15 cellular contexts compared by ENCODE assay signal in genomic region chr2:8219096-8219495, GRCh38.
DNase-seq lines count a peak whose midpoint lies in the region; TF ChIP-seq lines count a peak whose summit lies in the region.
"Had no signal": no experiment of that assay in that cellular context is flagged by ENCODE, and none has a peak within 500 bp of the region (broad histone marks: within the 10 kb centered on the region; RNA-seq: fewer than 3 reads in every experiment).

No MANE protein-coding gene starts in this region.

- no peaks in the 10 kb centered on the region for H3K36me3 ChIP-seq in neuronal stem cell (replicated peaks in 1 of 2; ENCODE audit: control insufficient read depth in 2 of 2, insufficient read depth in 2 of 2, low read length in 2 of 2)
- no peaks in the 10 kb centered on the region for H3K36me3 ChIP-seq in neural progenitor cell
- H3K36me3 ChIP-seq: BLaER1 had no signal

- H3K9me3 ChIP-seq in neuronal stem cell (replicated peaks in 1 of 2; ENCODE audit: control insufficient read depth in 2 of 2, insufficient read depth in 1 of 2, low read depth in 1 of 2, low read length in 2 of 2): no peaks in the 10 kb centered on the region
- no peaks in the 10 kb centered on the region for H3K9me3 ChIP-seq in neural progenitor cell (ENCODE audit: low read depth)
- H3K9me3 ChIP-seq: BLaER1, Caco-2 had no signal

- H4K8ac ChIP-seq in neuronal stem cell (ENCODE audit: low read depth, low read length): no peak overlapping the region

- H3K36me3 Mint-ChIP-seq in activated CD4-positive, alpha-beta T cell treated with anti-CD3 and anti-CD28 coated beads, Interleukin-2, amount 10 ng/mL, durations not matched to agents 24 days and 14 days (ENCODE audit: low read depth): no peaks in the 10 kb centered on the region
- peaks cover 4% of the 10 kb centered on the region for H3K36me3 Mint-ChIP-seq in activated T-helper 1 cell treated with anti-CD3 and anti-CD28 coated beads, Interleukin-12 subunit alpha, Interleukin-12 subunit beta, Interleukin-2, Interleukin-4 antibody, amounts not matched to agents 30 ng/mL and 10 ng/mL and 1 ng/mL, durations not matched to agents 14 hours and 24 hours and 36 hours (ENCODE audit: low read depth)
- no peaks in the 10 kb centered on the region for H3K36me3 Mint-ChIP-seq in neural progenitor cell

- H2BK120ac ChIP-seq in neuronal stem cell (ENCODE audit: low read depth, low read length): peak overlapping the region; percentile 89

- peak overlapping the region; percentile 56 for H2AK5ac ChIP-seq in neuronal stem cell (ENCODE audit: low read depth, low read length)

- H2BK5ac ChIP-seq in neuronal stem cell (ENCODE audit: low read length): peak overlapping the region; percentile 62

- no peak overlapping the region for H3K14ac ChIP-seq in neuronal stem cell (ENCODE audit: low read length)

- no peak overlapping the region for H3K4me3 Mint-ChIP-seq in activated CD4-positive, alpha-beta T cell treated with anti-CD3 and anti-CD28 coated beads, Interleukin-2, amount 10 ng/mL, durations not matched to agents 24 days and 14 days
- H3K4me3 Mint-ChIP-seq in activated T-helper 1 cell treated with anti-CD3 and anti-CD28 coated beads, Interleukin-12 subunit alpha, Interleukin-12 subunit beta, Interleukin-2, Interleukin-4 antibody, amounts not matched to agents 30 ng/mL and 10 ng/mL and 1 ng/mL, durations not matched to agents 14 hours and 24 hours and 36 hours: no peak overlapping the region
- H3K4me3 Mint-ChIP-seq in neural progenitor cell: no peak overlapping the region
- H3K4me3 Mint-ChIP-seq: CD8-positive, alpha-beta memory T cell; HFFc6 had no signal

- peaks cover 6% of the 10 kb centered on the region for H3K9me3 Mint-ChIP-seq in activated CD4-positive, alpha-beta T cell treated with anti-CD3 and anti-CD28 coated beads, Interleukin-2, amount 10 ng/mL, durations not matched to agents 24 days and 14 days
- H3K9me3 Mint-ChIP-seq in activated T-helper 1 cell treated with anti-CD3 and anti-CD28 coated beads, Interleukin-12 subunit alpha, Interleukin-12 subunit beta, Interleukin-2, Interleukin-4 antibody, amounts not matched to agents 30 ng/mL and 10 ng/mL and 1 ng/mL, durations not matched to agents 14 hours and 24 hours and 36 hours: no peaks in the 10 kb centered on the region
- peaks cover 4% of the 10 kb centered on the region for H3K9me3 Mint-ChIP-seq in neural progenitor cell
- H3K9me3 Mint-ChIP-seq: CD8-positive, alpha-beta memory T cell; HFFc6 had no signal

- H3K4me2 ChIP-seq in neuronal stem cell (ENCODE audit: insufficient read depth, low read length, poor library complexity, severe bottlenecking) (no peak overlapping the region), neural progenitor cell (no peak overlapping the region)
- H3K4me2 ChIP-seq: BLaER1 had no signal

- peak overlapping the region; percentile 86 for H3K18ac ChIP-seq in neuronal stem cell (ENCODE audit: low read length)

- no peak overlapping the region for H4K91ac ChIP-seq in neuronal stem cell (ENCODE audit: low read depth, low read length, poor library complexity)

- no peak overlapping the region for H3K23ac ChIP-seq in neuronal stem cell (ENCODE audit: low read depth, low read length, poor library complexity)

- intact Hi-C loops in activated CD4-positive, alpha-beta T cell treated with anti-CD3 and anti-CD28 coated beads, Interleukin-2, amount 10 ng/mL, durations not matched to agents 24 days and 14 days (cut with micrococcal nuclease): no loop called here
- intact Hi-C loops in activated T-helper 1 cell treated with anti-CD3 and anti-CD28 coated beads, Interleukin-12 subunit alpha, Interleukin-12 subunit beta, Interleukin-2, Interleukin-4 antibody, amounts not matched to agents 30 ng/mL and 10 ng/mL and 1 ng/mL, durations not matched to agents 14 hours and 24 hours and 36 hours (cut with micrococcal nuclease): no loop called here

- peak overlapping the region; percentile 78 for H3K27ac ChIP-seq in neuronal stem cell (replicated peaks; ENCODE audit: low read length)
- no peak overlapping the region for H3K27ac ChIP-seq in neural progenitor cell
- H3K27ac ChIP-seq: BLaER1 had no signal

- H2BK15ac ChIP-seq in neuronal stem cell (ENCODE audit: low read length): no peak overlapping the region

- no peaks in the 10 kb centered on the region for H3K79me2 ChIP-seq in neural progenitor cell (ENCODE audit: low read depth)

- H2BK12ac ChIP-seq in neuronal stem cell (ENCODE audit: low read length): peak overlapping the region; percentile 63

- DNase-seq in activated CD4-positive, alpha-beta T cell treated with anti-CD3 and anti-CD28 coated beads, Interleukin-2, amount 10 ng/mL, durations not matched to agents 24 days and 14 days: peak; percentile 40
- DNase-seq in activated CD4-positive, alpha-beta T cell treated with anti-CD3 and anti-CD28 coated beads for 1 hour: no peak
- DNase-seq in cerebellar cortex (ENCODE audit: low spot score) (peak; percentile 2), neuronal stem cell (ENCODE audit: low spot score) (no peak), NOMO-1 treated with DMSO at 0.1 percent for 48 hours (lab: John Stamatoyannopoulos, UW; ENCODE audit: unreplicated experiment) (no peak), neural progenitor cell (ENCODE audit: low spot score) (no peak)
- DNase-seq in activated T-helper 1 cell treated with anti-CD3 and anti-CD28 coated beads, Interleukin-12 subunit alpha, Interleukin-12 subunit beta, Interleukin-2, Interleukin-4 antibody, amounts not matched to agents 30 ng/mL and 10 ng/mL and 1 ng/mL, durations not matched to agents 14 hours and 24 hours and 36 hours (ENCODE audit: low spot score): no peak
- DNase-seq: 8988T; AML-193; Caco-2; CD8-positive, alpha-beta memory T cell; DMS53; HCEC 1CT; HFFc6 had no signal

- H3K4ac ChIP-seq in neuronal stem cell (ENCODE audit: low read length): no peak overlapping the region

- H3K79me1 ChIP-seq in neuronal stem cell (ENCODE audit: low read depth, low read length): no peaks in the 10 kb centered on the region

- H3K4me3 ChIP-seq in neuronal stem cell (ENCODE audit: low read length in 2 of 2) (no peak overlapping the region), neural progenitor cell (no peak overlapping the region)
- H3K4me3 ChIP-seq: BLaER1 had no signal

- H3K27me3 Mint-ChIP-seq in activated CD4-positive, alpha-beta T cell treated with anti-CD3 and anti-CD28 coated beads, Interleukin-2, amount 10 ng/mL, durations not matched to agents 24 days and 14 days: peaks cover 9% of the 10 kb centered on the region
- H3K27me3 Mint-ChIP-seq in activated T-helper 1 cell treated with anti-CD3 and anti-CD28 coated beads, Interleukin-12 subunit alpha, Interleukin-12 subunit beta, Interleukin-2, Interleukin-4 antibody, amounts not matched to agents 30 ng/mL and 10 ng/mL and 1 ng/mL, durations not matched to agents 14 hours and 24 hours and 36 hours (ENCODE audit: insufficient read depth): peaks cover 12% of the 10 kb centered on the region
- H3K27me3 Mint-ChIP-seq in neural progenitor cell (ENCODE audit: insufficient read depth, low read depth): peaks cover 4% of the 10 kb centered on the region
- H3K27me3 Mint-ChIP-seq: CD8-positive, alpha-beta memory T cell had no signal

- no peaks in the 10 kb centered on the region for H4K20me1 ChIP-seq in neural progenitor cell (ENCODE audit: low read depth)
- H4K20me1 ChIP-seq: BLaER1 had no signal

- H3F3A ChIP-seq in neural progenitor cell (ENCODE audit: low read depth): peaks cover 47% of the 10 kb centered on the region

- TF ChIP-seq CTCF in neural progenitor cell (IDR thresholded peaks at IDR 0.05): no peak

- H3K27me3 ChIP-seq in neuronal stem cell (ENCODE audit: control insufficient read depth in 3 of 3, insufficient read depth in 3 of 3, low read depth in 1 of 3, low read length in 3 of 3): no peaks in the 10 kb centered on the region
- no peaks in the 10 kb centered on the region for H3K27me3 ChIP-seq in neural progenitor cell
- H3K27me3 ChIP-seq: BLaER1 had no signal

- no CpG with 5 or more reads among the region's 8 CpGs for WGBS in neuronal stem cell (ENCODE audit: extremely low coverage in 2 of 2, insufficient read length in 2 of 2, insufficient replicate concordance in 1 of 2), 2 donors

- peaks cover 2% of the 10 kb centered on the region for H3K4me1 Mint-ChIP-seq in activated CD4-positive, alpha-beta T cell treated with anti-CD3 and anti-CD28 coated beads, Interleukin-2, amount 10 ng/mL, durations not matched to agents 24 days and 14 days
- no peaks in the 10 kb centered on the region for H3K4me1 Mint-ChIP-seq in activated T-helper 1 cell treated with anti-CD3 and anti-CD28 coated beads, Interleukin-12 subunit alpha, Interleukin-12 subunit beta, Interleukin-2, Interleukin-4 antibody, amounts not matched to agents 30 ng/mL and 10 ng/mL and 1 ng/mL, durations not matched to agents 14 hours and 24 hours and 36 hours (ENCODE audit: low read depth)
- H3K4me1 Mint-ChIP-seq in neural progenitor cell: peaks cover 25% of the 10 kb centered on the region

- H3K4me1 ChIP-seq in neuronal stem cell (ENCODE audit: control insufficient read depth in 2 of 2, insufficient read depth in 1 of 2, low read depth in 1 of 2, low read length in 2 of 2) (peaks cover 24 to 26% of the 10 kb centered on the region in 2 donors), neural progenitor cell (peaks cover 52% of the 10 kb centered on the region)
- H3K4me1 ChIP-seq: Caco-2 had no signal

- H3K27ac Mint-ChIP-seq in activated CD4-positive, alpha-beta T cell treated with anti-CD3 and anti-CD28 coated beads, Interleukin-2, amount 10 ng/mL, durations not matched to agents 24 days and 14 days: no peak overlapping the region
- H3K27ac Mint-ChIP-seq in activated T-helper 1 cell treated with anti-CD3 and anti-CD28 coated beads, Interleukin-12 subunit alpha, Interleukin-12 subunit beta, Interleukin-2, Interleukin-4 antibody, amounts not matched to agents 30 ng/mL and 10 ng/mL and 1 ng/mL, durations not matched to agents 14 hours and 24 hours and 36 hours: no peak overlapping the region
- H3K27ac Mint-ChIP-seq in neural progenitor cell: no peak overlapping the region
- H3K27ac Mint-ChIP-seq: CD8-positive, alpha-beta memory T cell; HFFc6 had no signal

- H2AFZ ChIP-seq in neuronal stem cell (ENCODE audit: low read length): no peak overlapping the region
- H2AFZ ChIP-seq in neural progenitor cell (replicated peaks): no peak overlapping the region

- H3K9ac ChIP-seq in neuronal stem cell (ENCODE audit: low read depth, low read length, poor library complexity): no peak overlapping the region
- no peak overlapping the region for H3K9ac ChIP-seq in neural progenitor cell
- H3K9ac ChIP-seq: BLaER1 had no signal

Comparison
In these comparisons a context has a peak if more than half of its experiments do, and no peak if none do; other contexts are left out.
1. DNase-seq: peak in activated CD4-positive, alpha-beta T cell treated with anti-CD3 and anti-CD28 coated beads, Interleukin-2, amount 10 ng/mL, durations not matched to agents 24 days and 14 days (single experiment) and cerebellar cortex (single experiment); none in activated CD4-positive, alpha-beta T cell treated with anti-CD3 and anti-CD28 coated beads for 1 hour (single experiment), neuronal stem cell (single experiment), activated T-helper 1 cell treated with anti-CD3 and anti-CD28 coated beads, Interleukin-12 subunit alpha, Interleukin-12 subunit beta, Interleukin-2, Interleukin-4 antibody, amounts not matched to agents 30 ng/mL and 10 ng/mL and 1 ng/mL, durations not matched to agents 14 hours and 24 hours and 36 hours (single experiment), NOMO-1 treated with DMSO at 0.1 percent for 48 hours (single experiment) and neural progenitor cell (single experiment).